ENCODE assay signal across 1 cellular context in the genomic region with DNA sequence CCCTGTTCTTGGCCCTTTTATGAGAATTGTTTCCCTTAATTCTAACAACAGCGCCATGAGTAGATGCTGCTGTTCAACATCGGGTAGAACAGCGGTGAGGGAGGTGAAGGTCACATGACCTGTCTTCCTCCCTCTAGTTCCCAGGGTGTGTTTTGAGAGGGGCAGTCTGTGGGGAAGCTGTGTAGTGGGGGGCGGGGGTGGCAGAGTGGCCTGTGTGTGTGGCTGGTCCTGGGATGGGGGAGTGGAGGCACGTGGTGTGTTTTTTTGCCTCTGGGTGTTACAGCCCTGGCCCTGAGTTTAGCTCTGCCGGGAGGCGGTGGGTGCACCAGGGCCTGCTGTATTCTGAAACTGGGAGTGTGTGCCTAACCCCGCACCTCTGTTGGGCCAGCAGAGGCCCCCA.
TF ChIP-seq lines count a peak whose summit lies in the region.

No MANE protein-coding gene starts in this region.

TF ChIP-seq in H1, 55 proteins besides CTCF, POLR2A, EP300 and RAD21 (continued from another document):
- TF ChIP-seq SIRT6 (IDR thresholded peaks at IDR 0.05; ENCODE audit: low read length) (no peak), KDM5A (IDR thresholded peaks at IDR 0.05; ENCODE audit: low read length) (no peak), POLR2AphosphoS5 (IDR thresholded peaks at IDR 0.05; ENCODE audit: low read depth, low read length) (no peak), CHD1 (IDR thresholded peaks at IDR 0.05; ENCODE audit: low read depth, low read length) (no peak)
TF ChIP-seq in H1: peak in this region for 0.
